Comparison of ENCODE assay signal across 8 cellular contexts in the genomic region with DNA sequence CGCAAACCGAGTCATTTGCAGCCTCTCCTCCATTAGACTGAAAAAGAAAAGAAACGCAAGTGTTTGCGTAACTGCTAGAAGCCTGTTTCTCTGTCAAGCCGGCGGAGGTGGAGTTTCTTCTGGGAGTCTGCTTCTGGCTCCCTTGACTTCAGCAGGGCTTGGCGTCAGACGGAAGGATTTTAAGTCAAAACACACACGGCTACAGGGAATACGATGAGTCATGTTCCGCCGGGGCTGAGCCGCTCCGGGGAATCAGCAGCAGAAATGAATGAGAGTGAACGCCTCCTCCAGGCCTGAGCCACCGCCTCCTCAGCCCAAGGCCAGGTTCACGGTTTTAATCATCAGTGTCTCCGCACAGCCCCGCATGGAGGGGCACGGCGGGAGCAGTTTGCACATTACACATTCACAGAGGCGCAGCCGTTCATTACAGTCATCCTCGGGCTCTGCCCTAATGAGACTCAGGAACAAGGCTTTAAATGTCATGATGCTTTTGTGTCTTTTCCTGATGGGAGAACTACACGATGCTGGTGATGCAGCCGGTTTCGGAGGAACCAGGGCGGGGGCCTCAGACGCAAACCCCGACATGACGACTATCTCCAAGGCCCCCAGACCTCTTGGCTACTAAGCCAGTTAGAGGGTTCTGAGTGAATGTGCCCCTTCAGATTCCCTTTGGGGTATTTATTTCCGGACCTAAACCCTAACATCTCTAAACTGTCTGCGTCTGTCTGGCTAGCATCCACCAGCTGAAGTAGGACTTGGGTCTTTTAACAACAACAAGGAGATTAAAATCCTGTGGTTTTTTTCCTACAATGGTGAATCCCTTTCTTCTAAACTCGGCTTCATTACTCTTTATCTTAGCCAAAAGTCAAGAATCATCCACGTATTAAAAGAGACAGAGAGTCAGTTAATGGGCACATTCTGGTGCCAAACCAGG. TPM values are rescaled to one million over a fixed set of nuclear protein-coding genes. Genes with fewer than 3 reads are reported as not detected.
DNase-seq lines count a peak whose midpoint lies in the region; ATAC-seq and TF ChIP-seq lines count a peak whose summit lies in the region.

No MANE protein-coding gene starts in this region.

- H3K36me3 ChIP-seq in IMR-90 (ENCODE audit: control insufficient read depth, insufficient read depth, low read length): no peaks in the 10 kb centered on the region
- no peaks in the 10 kb centered on the region for H3K36me3 ChIP-seq in gastroesophageal sphincter
- H3K36me3 ChIP-seq in neutrophil: no peaks in the 10 kb centered on the region
- H3K36me3 ChIP-seq in spleen: no peaks in the 10 kb centered on the region

- no peak overlapping the region for H2AK5ac ChIP-seq in IMR-90 (ENCODE audit: low read depth, low read length)

- ATAC-seq in IMR-90 (ENCODE audit: low read depth) (peak; percentile 99), gastroesophageal sphincter (peak; percentile 99), GM21390 (IDR thresholded peaks at IDR 0.05; ENCODE audit: unreplicated experiment) (no peak)

- H3K14ac ChIP-seq in IMR-90 (replicated peaks; ENCODE audit: low read depth, low read length): peak overlapping the region; percentile 73; the same call in 1 of the 2 replicates

- H4K5ac ChIP-seq in IMR-90 (ENCODE audit: low read depth, low read length): peak overlapping the region; percentile 1; the same call in 1 of the 2 replicates

- H2AFZ ChIP-seq in IMR-90 (replicated peaks; ENCODE audit: low read length, poor library complexity): peak overlapping the region; percentile 93

- TF ChIP-seq CTCF in AG04450 (IDR thresholded peaks at IDR 0.05; ENCODE audit: low read depth, low read length) (peak; percentile 28), IMR-90 (conservative IDR thresholded peaks at IDR 0.05; ENCODE audit: low read depth, low read length) (peak; percentile 24; the same call in 1 of the 2 replicates), gastroesophageal sphincter (IDR thresholded peaks at IDR 0.05) (peak in 1 of 4 experiments; percentile 40), neutrophil (IDR thresholded peaks at IDR 0.05) (no peak), spleen (IDR thresholded peaks at IDR 0.05 in 8 of 11, conservative IDR thresholded peaks at IDR 0.05 in 3 of 11) (no peak)

- H2BK20ac ChIP-seq in IMR-90 (ENCODE audit: low read depth, low read length): peak overlapping the region; percentile 83

- peak overlapping the region; percentile 17 for H3K9ac ChIP-seq in IMR-90 (ENCODE audit: low read depth, low read length)

- peak overlapping the region; percentile 75 for H3K4ac ChIP-seq in IMR-90 (ENCODE audit: low read depth, low read length)

- POLR2A ChIA-PET in AG04450 (lab: Yijun Ruan, JAX): no interaction called here
- POLR2A ChIA-PET in IMR-90 (lab: Charles Lee; ENCODE audit: unreplicated experiment): no interaction called here

- CTCF ChIA-PET in AG04450 (lab: Charles Lee): interaction anchor here (1.1 kb wide), 1 partner anchor 185 kb away, joined by 4 read pairs; no protein-coding TSS in a partner anchor
- CTCF ChIA-PET in IMR-90 (lab: Yijun Ruan, JAX): interaction anchor here (1.3 kb wide), 1 partner anchor 57 kb away, joined by 6 read pairs; no protein-coding TSS in a partner anchor

- peak overlapping the region; percentile 53; the same call in 2 of the 3 replicates for H2BK15ac ChIP-seq in IMR-90 (ENCODE audit: low read depth, low read length)

- dilution Hi-C loops in IMR-90 (cut with HindIII; ENCODE audit: low sequenced_read_pairs, unreplicated experiment): no loop called here

- H3K9me1 ChIP-seq in IMR-90 (ENCODE audit: insufficient read depth, low read length): no peaks in the 10 kb centered on the region

- peak overlapping the region; percentile 48 for H3K4me3 ChIP-seq in AG04450 (ENCODE audit: low read depth, low read length)
- peak overlapping the region; percentile 25 for H3K4me3 ChIP-seq in IMR-90 (ENCODE audit: insufficient read depth, low read depth, low read length)
- peak overlapping the region; percentile 19 to 40 for H3K4me3 ChIP-seq in gastroesophageal sphincter
- H3K4me3 ChIP-seq in neutrophil (ENCODE audit: low read depth in 1 of 2, low read length in 1 of 2): peak overlapping the region; percentile 10 to 37
- peak overlapping the region in 2 of 8 donors; percentile 10 to 32 for H3K4me3 ChIP-seq in spleen

- peaks cover 3% of the 10 kb centered on the region; the same call in 1 of the 2 replicates for H3K4me1 ChIP-seq in IMR-90 (ENCODE audit: control insufficient read depth, insufficient read depth, low read length)
- peaks cover 0 to 15% (median 3%) of the 10 kb centered on the region in 3 donors for H3K4me1 ChIP-seq in gastroesophageal sphincter
- H3K4me1 ChIP-seq in neutrophil (ENCODE audit: control insufficient read depth in 1 of 2, insufficient read depth in 1 of 2, low read depth in 1 of 2, low read length in 1 of 2): peaks cover 3 to 6% of the 10 kb centered on the region in 2 experiments
- H3K4me1 ChIP-seq in spleen: peaks cover 0 to 10% (median 0%) of the 10 kb centered on the region in 6 donors

- peak overlapping the region; percentile 12 to 69; a peak in 2 of 4 replicates for H4K8ac ChIP-seq in IMR-90 (ENCODE audit: low read depth in 2 of 2, low read length in 2 of 2)

- BruUV-seq in IMR-90 (replicated peaks; lab: Mats Ljungman, UMichigan): no TSS peak

- TF ChIP-seq POLR2A in IMR-90 (IDR thresholded peaks at IDR 0.05; ENCODE audit: low read depth, low read length): peak; percentile 52; the same call in 1 of the 2 replicates
- no peak for TF ChIP-seq POLR2A in gastroesophageal sphincter (IDR thresholded peaks at IDR 0.05)
- no peak for TF ChIP-seq POLR2A in spleen (IDR thresholded peaks at IDR 0.05)

- H4K91ac ChIP-seq in IMR-90 (ENCODE audit: insufficient read depth, low read depth, low read length): peak overlapping the region; percentile 41

- H3K27me3 ChIP-seq in AG04450 (ENCODE audit: control insufficient read depth, insufficient read depth, low read length) (no peaks in the 10 kb centered on the region), IMR-90 (ENCODE audit: control insufficient read depth, insufficient read depth, low read length) (no peaks in the 10 kb centered on the region), gastroesophageal sphincter (no peaks in the 10 kb centered on the region), neutrophil (peaks cover 81% of the 10 kb centered on the region), spleen (replicated peaks in 1 of 7) (peaks cover 0 to 39% (median 21%) of the 10 kb centered on the region in 7 donors)

- H2BK5ac ChIP-seq in IMR-90 (ENCODE audit: low read depth, low read length, poor library complexity, severe bottlenecking): peak overlapping the region; percentile 54

- intact Hi-C loops in IMR-90 (cut with micrococcal nuclease): loop anchor here (5.0 to 10.0 kb wide), 2 partner anchors 184 to 558 kb away; partner anchors contain the start of gene KCNE4
- intact Hi-C loops in spleen (cut with DNase I; ENCODE audit: low total_unique reads): no loop called here

- no peak; the same call in 1 of the 2 replicates for TF ChIP-seq RAD21 in IMR-90 (IDR thresholded peaks at IDR 0.05; ENCODE audit: low read length)

- DNase-seq in AG04450 (ENCODE audit: low read depth, low spot score) (peak; percentile 93), IMR-90 (peak; percentile 99), SW480 (ENCODE audit: low spot score) (peak; percentile 56), spleen (no peak), GM19238 (ENCODE audit: insufficient read length, low spot score) (no peak)

- H3K9me3 ChIP-seq in AG04450 (ENCODE audit: control insufficient read depth, insufficient read depth, low read length) (no peaks in the 10 kb centered on the region), IMR-90 (ENCODE audit: control insufficient read depth, insufficient read depth, low read length) (no peaks in the 10 kb centered on the region), gastroesophageal sphincter (no peaks in the 10 kb centered on the region), neutrophil (no peaks in the 10 kb centered on the region), spleen (no peaks in the 10 kb centered on the region)

- in situ Hi-C loops in IMR-90 (cut with MboI; ENCODE audit: low sequenced_read_pairs): no loop called here

- H3K27ac ChIP-seq in AG04450 (ENCODE audit: low read depth, low read length): peak overlapping the region; percentile 81
- H3K27ac ChIP-seq in IMR-90 (ENCODE audit: insufficient read depth, low read length): peak overlapping the region; percentile 18
- H3K27ac ChIP-seq in gastroesophageal sphincter: peak overlapping the region; percentile 71 to 84 (median 81)
- no peak overlapping the region for H3K27ac ChIP-seq in neutrophil
- H3K27ac ChIP-seq in spleen: no peak overlapping the region

- peak overlapping the region; percentile 75 for H3K4me2 ChIP-seq in IMR-90 (ENCODE audit: low read depth, low read length)

- no peaks in the 10 kb centered on the region for H3K79me1 ChIP-seq in IMR-90 (ENCODE audit: low read depth in 1 of 2, low read length in 2 of 2)

- peak overlapping the region; percentile 52 for H3K56ac ChIP-seq in IMR-90 (ENCODE audit: extremely low read depth, insufficient read depth, low read length)

- H3K23ac ChIP-seq in IMR-90 (ENCODE audit: low read depth, low read length): peak overlapping the region; percentile 37; the same call in 1 of the 2 replicates

- peak overlapping the region; percentile 13; the same call in 1 of the 2 replicates for H3K18ac ChIP-seq in IMR-90 (ENCODE audit: low read depth, low read length)

- H4K20me1 ChIP-seq in IMR-90 (ENCODE audit: insufficient read depth, low read length): no peaks in the 10 kb centered on the region

- WGBS in IMR-90 (ENCODE audit: extremely low coverage in 2 of 2, insufficient read length in 1 of 2), 2 experiments: 0% methylated on average over 4 of the region's 35 CpGs; no CpG with 5 or more reads in 1 of the 2 experiments
- 9% methylated on average over 9 to 13 of the region's 35 CpGs for WGBS in gastroesophageal sphincter (ENCODE audit: low coverage in 1 of 2), 2 donors
- 11 to 24% (median 17%) methylated on average over 31 to 35 of the region's 35 CpGs for WGBS in spleen, 5 donors

- no peak overlapping the region for H2AK9ac ChIP-seq in IMR-90 (replicated peaks; ENCODE audit: low read depth, low read length, poor library complexity)

- TF ChIP-seq EP300 in gastroesophageal sphincter (IDR thresholded peaks at IDR 0.05): no peak

- H2BK120ac ChIP-seq in IMR-90 (ENCODE audit: low read depth, low read length): peak overlapping the region; percentile 79

RNA-seq across cellular contexts. Expression of gene SCG2, which starts 11.1 kb away (rescaled TPM):
- polyA plus RNA-seq in AG04450 (2011; rRNA removed) (1.5 and 1.8 TPM in 2 replicates), IMR-90 (2012; rRNA removed) (0.26 and 0.46 TPM in 2 replicates), spleen (under 1 TPM; 0.13 to 0.39 (median 0.17) TPM)
- 0.56 and 0.78 TPM in 2 replicates for polyA minus RNA-seq in AG04450 (2011; rRNA and poly(A)+ RNA removed)
- total RNA-seq in IMR-90 (2012; rRNA removed) (0.36 and 0.56 TPM in 2 replicates), gastroesophageal sphincter (1 to 10 TPM in 3 of 4 donors, under 1 TPM in 1; 0.78 to 8.4 (median 3.5) TPM), spleen (under 1 TPM in 2 of 7 donors, not detected in 5; 0.13 to 0.34 TPM)
- polyA plus RNA-seq in IMR-90 (2012; cell fraction: cytosol; rRNA removed): 0.13 and 0.14 TPM in 2 replicates
- 0.08 and 1.2 TPM in 2 replicates for polyA plus RNA-seq in IMR-90 (2012; cell fraction: nucleus; rRNA removed; ENCODE audit: low replicate concordance)

Comparison
In these comparisons a context has a peak if more than half of its experiments do, and no peak if none do; other contexts are left out.
1. DNase-seq: peak in AG04450 (single experiment), IMR-90 (single experiment) and SW480 (single experiment); none in spleen (single experiment) and GM19238 (single experiment).
2. H3K27ac ChIP-seq: peak in AG04450 (single experiment), IMR-90 (single experiment) and gastroesophageal sphincter (4 of 4); none in neutrophil (single experiment) and spleen (0 of 8).
3. CTCF ChIP-seq: peak in AG04450 (single experiment) and IMR-90 (single experiment); none in neutrophil (single experiment) and spleen (0 of 11).